8 cellular contexts compared by ENCODE assay signal in the genomic region with DNA sequence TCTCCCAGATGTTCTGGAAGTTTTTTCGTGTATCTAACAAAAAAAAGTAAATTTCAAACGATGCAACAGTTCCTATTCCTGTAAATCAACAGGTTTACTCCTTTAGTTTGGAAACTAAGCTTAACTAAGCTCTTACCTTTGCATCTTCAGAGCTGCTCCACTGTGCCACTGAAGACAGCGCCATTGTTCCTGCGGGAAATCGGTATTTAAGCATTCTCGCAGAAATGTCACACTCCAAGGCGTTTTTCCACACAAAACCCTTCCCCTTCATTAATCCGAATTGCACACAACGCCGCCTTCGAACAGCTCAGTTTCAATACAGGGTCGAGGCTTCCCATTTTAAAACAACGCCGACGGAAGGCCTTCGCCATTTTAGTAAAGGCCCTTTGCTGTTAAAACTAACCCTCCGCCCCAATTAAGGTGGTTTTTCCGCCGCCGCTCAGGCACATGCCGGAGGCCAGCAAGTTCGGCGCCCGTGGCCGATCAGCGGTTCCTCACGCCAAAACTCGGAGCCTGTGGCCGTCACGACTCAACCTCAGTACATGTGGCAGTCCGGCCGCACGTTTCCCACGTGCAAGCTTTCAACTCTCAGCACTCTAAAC. TPM values are rescaled to one million over a fixed set of nuclear protein-coding genes. Genes with fewer than 3 reads are reported as not detected.
DNase-seq lines count a peak whose midpoint lies in the region; ATAC-seq and TF ChIP-seq lines count a peak whose summit lies in the region.

No MANE protein-coding gene starts in this region.

- H3K4me1 Mint-ChIP-seq in naive B cell = peaks cover 39 to 54% (median 51%) of the 10 kb centered on the region in 3 donors

- H3K27me3 Mint-ChIP-seq in naive B cell = no peaks in the 10 kb centered on the region

- H3K36me3 ChIP-seq in GM06990 (ENCODE audit: control insufficient read depth, insufficient read depth, low read length) = peaks cover 6% of the 10 kb centered on the region
- H3K36me3 ChIP-seq in effector memory CD4-positive, alpha-beta T cell (ENCODE audit: control insufficient read depth, insufficient read depth, low read length) = no peaks in the 10 kb centered on the region

- TF ChIP-seq CTCF in GM06990 (IDR thresholded peaks at IDR 0.05; ENCODE audit: insufficient read depth, low read length, poor library complexity, severe bottlenecking) = no peak

- peaks cover 14% of the 10 kb centered on the region for H3K4me1 ChIP-seq in effector memory CD4-positive, alpha-beta T cell (ENCODE audit: control insufficient read depth, insufficient read depth, low read length, poor library complexity, severe bottlenecking)

- ATAC-seq in naive B cell (ENCODE audit: low read depth in 2 of 2) = peak; percentile 10 to 13
- no peak for ATAC-seq in GM21360 (IDR thresholded peaks at IDR 0.05; ENCODE audit: unreplicated experiment)

- peak overlapping the region; percentile 88 for H3K4me3 ChIP-seq in GM06990 (replicated peaks; ENCODE audit: low read depth, low read length)
- peak overlapping the region; percentile 86 for H3K4me3 ChIP-seq in effector memory CD4-positive, alpha-beta T cell (ENCODE audit: insufficient read depth, low read depth, low read length, poor library complexity, severe bottlenecking)

- peaks cover 7 to 17% of the 10 kb centered on the region in 2 donors for H3K36me3 Mint-ChIP-seq in naive B cell

- H3K9me3 Mint-ChIP-seq in naive B cell = peaks cover 0 to 6% (median 0%) of the 10 kb centered on the region in 7 donors

- DNase-seq in GM06990 (ENCODE audit: extremely low read depth, insufficient read length) (no peak), NCI-H748 (lab: John Stamatoyannopoulos, UW; ENCODE audit: unreplicated experiment) (peak; percentile 80), naive B cell (no peak), G401 (ENCODE audit: low spot score) (no peak), NCI-H1930 (lab: John Stamatoyannopoulos, UW) (no peak), SKM-1 treated with dmso at 0.1 percent for 144 hours (lab: John Stamatoyannopoulos, UW; ENCODE audit: unreplicated experiment) (no peak)
- no peak for DNase-seq in effector memory CD4-positive, alpha-beta T cell

- no peaks in the 10 kb centered on the region for H3K27me3 ChIP-seq in GM06990 (replicated peaks; ENCODE audit: control insufficient read depth, insufficient read depth, low read length)
- no peaks in the 10 kb centered on the region for H3K27me3 ChIP-seq in effector memory CD4-positive, alpha-beta T cell (replicated peaks; ENCODE audit: control insufficient read depth, insufficient read depth, low read length, poor library complexity, severe bottlenecking)

- H3K9me3 ChIP-seq in effector memory CD4-positive, alpha-beta T cell (ENCODE audit: control insufficient read depth, low read length) = no peaks in the 10 kb centered on the region

- H3K27ac Mint-ChIP-seq in naive B cell = peak overlapping the region; percentile 98 to 100 (median 99)

- H3K27ac ChIP-seq in effector memory CD4-positive, alpha-beta T cell (ENCODE audit: insufficient read depth, low read length, poor library complexity, severe bottlenecking) = peak overlapping the region; percentile 90

- H3K4me3 Mint-ChIP-seq in naive B cell = peak overlapping the region; percentile 94 to 100 (median 98)

- in situ Hi-C loops in G401 (cut with HindIII; ENCODE audit: low sequenced_read_pairs) = no loop called here

RNA-seq across cellular contexts. Expression of a gene that starts 35.4 kb away (rescaled TPM):
- 10 to 100 TPM; 12.0 to 64.0 (median 54.9) TPM for polyA plus RNA-seq in naive B cell (ENCODE audit: low read depth in 6 of 6)
- 54.3 and 69.6 TPM in 2 replicates for total RNA-seq in G401 (2014; rRNA removed; shearing (Covaris generic))
